ENCODE assay signal across 9 cellular contexts in the genomic region with DNA sequence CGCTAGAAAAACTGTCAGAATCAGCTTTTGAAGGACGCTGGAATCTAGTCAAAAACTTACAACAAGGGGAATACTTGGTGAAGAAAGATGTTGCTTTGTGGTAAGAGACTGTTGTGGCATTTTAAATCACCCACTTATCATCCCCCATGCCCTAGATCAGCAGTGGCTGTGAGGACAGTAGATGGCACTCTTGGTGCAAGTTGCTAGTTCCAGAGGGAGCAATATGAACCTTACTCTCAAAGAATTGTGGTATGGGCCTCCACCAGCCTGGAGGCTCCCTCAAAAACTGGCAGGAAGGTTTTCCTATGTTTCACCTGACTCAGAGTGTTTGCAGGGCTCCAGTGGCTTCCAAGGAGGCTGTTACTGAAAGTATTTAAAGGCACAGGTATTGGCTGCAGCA. TPM values are rescaled to one million over a fixed set of nuclear protein-coding genes. Genes with fewer than 3 reads are reported as not detected.
DNase-seq lines count a peak whose midpoint lies in the region; ATAC-seq, FAIRE-seq and TF ChIP-seq lines count a peak whose summit lies in the region.
"Had no signal": no experiment of that assay in that cellular context is flagged by ENCODE, and none has a peak within 500 bp of the region (broad histone marks: within the 10 kb centered on the region; RNA-seq: fewer than 3 reads in every experiment).

No MANE protein-coding gene starts in this region.

- H3K9me3 ChIP-seq in NT2/D1 (ENCODE audit: insufficient read depth, low read length) (peaks cover 4% of the 10 kb centered on the region; the same call in 1 of the 2 replicates), liver (ENCODE audit: control insufficient read depth in 4 of 4, low read length in 3 of 4) (no peaks in the 10 kb centered on the region)

- no peak overlapping the region for H3K27ac ChIP-seq in liver (ENCODE audit: low read depth in 1 of 2, low read length in 2 of 2)

- H3K27me3 ChIP-seq in NT2/D1 (ENCODE audit: insufficient read depth, insufficient read length) (no peaks in the 10 kb centered on the region), liver (ENCODE audit: control insufficient read depth in 4 of 4, insufficient read depth in 4 of 4, low read length in 3 of 4) (no peaks in the 10 kb centered on the region)

- WGBS in liver, result 30% methylated on average over 2 of the region's 2 CpGs

- H3K4me1 ChIP-seq in NT2/D1 (ENCODE audit: insufficient read depth, insufficient read length) (peaks cover 2% of the 10 kb centered on the region), liver (ENCODE audit: control insufficient read depth in 4 of 4, insufficient read depth in 4 of 4, low read length in 3 of 4) (no peaks in the 10 kb centered on the region)

- no peak for TF ChIP-seq POLR2A in H54 (IDR thresholded peaks at IDR 0.05; ENCODE audit: low read depth, low read length)

- H3K9ac ChIP-seq in NT2/D1 (ENCODE audit: insufficient read length, low read depth) (no peak overlapping the region), liver (ENCODE audit: low read depth in 1 of 2, low read length in 2 of 2) (no peak overlapping the region)

- H3K4me3 ChIP-seq in NT2/D1 (ENCODE audit: insufficient read length, low read depth) (no peak overlapping the region), liver (ENCODE audit: low read depth in 1 of 3, low read length in 3 of 3) (no peak overlapping the region)

- FAIRE-seq in D721Med (lab: Jason Lieb, UNC) (no peak), H54 (lab: Jason Lieb, UNC) (peak; percentile 84)

- TF ChIP-seq RAD21 in liver (IDR thresholded peaks at IDR 0.05), result peak; percentile 86 to 89

- TF ChIP-seq CTCF in D721Med (IDR thresholded peaks at IDR 0.05; ENCODE audit: insufficient read depth, missing control alignments) (peak; percentile 52), liver (IDR thresholded peaks at IDR 0.05; ENCODE audit: low read depth, low read length, missing input control) (peak; percentile 51)

- H3K36me3 ChIP-seq in NT2/D1 (ENCODE audit: insufficient read depth, insufficient read length, low read length) (no peaks in the 10 kb centered on the region), liver (ENCODE audit: control insufficient read depth in 4 of 4, insufficient read depth in 3 of 4, low read depth in 1 of 4, low read length in 3 of 4) (no peaks in the 10 kb centered on the region)

- DNase-seq in D721Med (ENCODE audit: insufficient read length, low spot score), result no peak
- peak; percentile 12 for DNase-seq in H54 (ENCODE audit: insufficient read length, low spot score)
- DNase-seq in NT2/D1 (ENCODE audit: low read depth, low spot score), result peak; percentile 57
- DNase-seq in dedifferentiated amniotic fluid mesenchymal stem cell (ENCODE audit: extremely low spot score), result peak; percentile 36
- no peak for DNase-seq in activated gamma-delta T cell (lab: John Stamatoyannopoulos, UW)
- DNase-seq: naive B cell had no signal

- ATAC-seq in GM18519 (IDR thresholded peaks at IDR 0.05; ENCODE audit: low FRiP score, unreplicated experiment) (no peak), GM21737 (IDR thresholded peaks at IDR 0.05; ENCODE audit: unreplicated experiment) (no peak)

TF ChIP-seq in liver, 16 proteins besides CTCF, POLR2A, EP300 and RAD21:
- TF ChIP-seq NR2F2 (IDR thresholded peaks at IDR 0.05) (no peak), REST (IDR thresholded peaks at IDR 0.05) (no peak), TAF1 (conservative IDR thresholded peaks at IDR 0.05) (no peak), FOXA1 (IDR thresholded peaks at IDR 0.05) (no peak), JUND (IDR thresholded peaks at IDR 0.05) (no peak)

RNA-seq across cellular contexts. Expression of gene SLC16A2, which starts 37.7 kb away (rescaled TPM):
- 10 to 100 TPM; 10.0 to 24.1 TPM for total RNA-seq in liver
- polyA plus RNA-seq in liver, result 10 to 100 TPM; 19.7 to 32.7 TPM

Comparison
In these comparisons a context has a peak if more than half of its experiments do, and no peak if none do; other contexts are left out.
1. DNase-seq: peak in H54 (single experiment), NT2/D1 (single experiment) and dedifferentiated amniotic fluid mesenchymal stem cell (single experiment); none in D721Med (single experiment) and activated gamma-delta T cell (single experiment).